ENCODE assay signal across 20 cellular contexts in genomic region chr17:11899494-11899893, GRCh38.
DNase-seq lines count a peak whose midpoint lies in the region; TF ChIP-seq lines count a peak whose summit lies in the region.
"Had no signal": no experiment of that assay in that cellular context is flagged by ENCODE, and none has a peak within 500 bp of the region (broad histone marks: within the 10 kb centered on the region; RNA-seq: fewer than 3 reads in every experiment).

No MANE protein-coding gene starts in this region.

- H3K4me1 ChIP-seq in A673 (ENCODE audit: insufficient read depth, low read length, poor library complexity, severe bottlenecking) = no peaks in the 10 kb centered on the region
- H3K4me1 ChIP-seq: breast epithelium, vagina had no signal

- TF ChIP-seq CTCF in A673 (conservative IDR thresholded peaks at IDR 0.05; ENCODE audit: low read depth, low read length) (peak; percentile 47), mesothelial cell of epicardium (IDR thresholded peaks at IDR 0.05; ENCODE audit: unreplicated experiment) (no peak), foreskin fibroblast (IDR thresholded peaks at IDR 0.05; ENCODE audit: low read depth, low read length) (no peak)

- H3K27ac Mint-ChIP-seq in mesothelial cell of epicardium = peak overlapping the region; percentile 44
- H3K27ac Mint-ChIP-seq: activated CD8-positive, alpha-beta T cell treated with anti-CD3 and anti-CD28 coated beads, Interleukin-2, amount 10 ng/mL, durations not matched to agents 7 days and 5 days; activated naive CD8-positive, alpha-beta T cell treated with anti-CD3 and anti-CD28 coated beads for 36 hours; activated T-cell treated with anti-CD3 and anti-CD28 coated beads, Interleukin-2, amount 50 U/mL, for 72 hours; CD4-positive, alpha-beta T cell; T-cell had no signal

- H3K27me3 ChIP-seq in A673 (replicated peaks; ENCODE audit: insufficient read depth, low read depth, low read length, poor library complexity) = no peaks in the 10 kb centered on the region
- H3K27me3 ChIP-seq: breast epithelium, heart left ventricle, vagina had no signal

- H3K9me3 Mint-ChIP-seq in mesothelial cell of epicardium = no peaks in the 10 kb centered on the region
- H3K9me3 Mint-ChIP-seq: activated naive CD8-positive, alpha-beta T cell treated with anti-CD3 and anti-CD28 coated beads for 36 hours had no signal

- DNase-seq in A673 (ENCODE audit: low spot score) (peak; percentile 83), NCI-H1436 (lab: John Stamatoyannopoulos, UW) (peak; percentile 64), ecto neural progenitor cell (ENCODE audit: low spot score) (peak; percentile 51), mesothelial cell of epicardium (ENCODE audit: low spot score in 2 of 2, unreplicated experiment in 2 of 2) (no peak), foreskin fibroblast (no peak), HK-2 (ENCODE audit: unreplicated experiment) (no peak), UCSD-AML1 (lab: John Stamatoyannopoulos, UW; ENCODE audit: unreplicated experiment) (no peak), NCI-H2196 (lab: John Stamatoyannopoulos, UW; ENCODE audit: unreplicated experiment) (no peak)
- DNase-seq: activated CD8-positive, alpha-beta T cell treated with anti-CD3 and anti-CD28 coated beads, Interleukin-2, amount 10 ng/mL, durations not matched to agents 7 days and 5 days; activated naive CD8-positive, alpha-beta T cell treated with anti-CD3 and anti-CD28 coated beads for 36 hours; activated T-cell treated with anti-CD3 and anti-CD28 coated beads, Interleukin-2, amount 50 U/mL, for 72 hours; CD4-positive, alpha-beta T cell; IMR-90; midbrain; NCI-H69; occipital lobe; T-cell had no signal

- CTCF ChIA-PET in A673 (lab: Charles Lee) = interaction anchor here (0.7 kb wide), 2 partner anchors 255 to 720 kb away, joined by 3 to 4 read pairs; no protein-coding TSS in a partner anchor

- peaks cover 7% of the 10 kb centered on the region for H3K4me1 Mint-ChIP-seq in mesothelial cell of epicardium
- H3K4me1 Mint-ChIP-seq: activated naive CD8-positive, alpha-beta T cell treated with anti-CD3 and anti-CD28 coated beads for 36 hours; T-cell had no signal

- peaks cover 14% of the 10 kb centered on the region for H3K9me3 ChIP-seq in A673 (ENCODE audit: low read depth, low read length, poor library complexity, severe bottlenecking)
- H3K9me3 ChIP-seq: breast epithelium, heart left ventricle, vagina had no signal

- H3K4me3 ChIP-seq in A673 (ENCODE audit: low read depth, low read length, poor library complexity, severe bottlenecking) (no peak overlapping the region), foreskin fibroblast (ENCODE audit: low read depth in 1 of 2, low read length in 2 of 2) (no peak overlapping the region)
- H3K4me3 ChIP-seq: breast epithelium, heart left ventricle, vagina had no signal

- H3K27me3 Mint-ChIP-seq in mesothelial cell of epicardium (ENCODE audit: low read depth) = no peaks in the 10 kb centered on the region
- H3K27me3 Mint-ChIP-seq: CD4-positive, alpha-beta T cell had no signal

- H3K36me3 ChIP-seq in A673 (ENCODE audit: insufficient read depth, low read length, poor library complexity, severe bottlenecking) = no peaks in the 10 kb centered on the region
- H3K36me3 ChIP-seq: breast epithelium, heart left ventricle, vagina had no signal

- H3K4me3 Mint-ChIP-seq in mesothelial cell of epicardium = no peak overlapping the region
- H3K4me3 Mint-ChIP-seq: activated CD8-positive, alpha-beta T cell treated with anti-CD3 and anti-CD28 coated beads, Interleukin-2, amount 10 ng/mL, durations not matched to agents 7 days and 5 days; activated naive CD8-positive, alpha-beta T cell treated with anti-CD3 and anti-CD28 coated beads for 36 hours; activated T-cell treated with anti-CD3 and anti-CD28 coated beads, Interleukin-2, amount 50 U/mL, for 72 hours; CD4-positive, alpha-beta T cell; T-cell had no signal

- H3K36me3 Mint-ChIP-seq in mesothelial cell of epicardium = no peaks in the 10 kb centered on the region
- H3K36me3 Mint-ChIP-seq: activated naive CD8-positive, alpha-beta T cell treated with anti-CD3 and anti-CD28 coated beads for 36 hours; T-cell had no signal

- POLR2A ChIA-PET in A673 (lab: Charles Lee; ENCODE audit: low non-redundant PET) = no interaction called here

- intact Hi-C loops in A673 (cut with micrococcal nuclease; ENCODE audit: unreplicated experiment) = no loop called here

- no TSS peak for BruUV-seq in A673 (replicated peaks; lab: Mats Ljungman, UMichigan)

- peak overlapping the region; percentile 17 for H3K27ac ChIP-seq in A673 (ENCODE audit: low read depth, low read length, poor library complexity, severe bottlenecking)
- H3K27ac ChIP-seq: heart left ventricle, vagina had no signal

Comparison
In these comparisons a context has a peak if more than half of its experiments do, and no peak if none do; other contexts are left out.
1. DNase-seq: peak in A673 (single experiment), NCI-H1436 (single experiment) and ecto neural progenitor cell (single experiment); none in mesothelial cell of epicardium (0 of 2), foreskin fibroblast (0 of 2), HK-2 (single experiment), UCSD-AML1 (single experiment) and NCI-H2196 (single experiment).